Comparison of ENCODE assay signal across 10 cellular contexts in genomic region chr12:120227233-120228040, GRCh38. TPM values are rescaled to one million over a fixed set of nuclear protein-coding genes. Genes with fewer than 3 reads are reported as not detected.
DNase-seq lines count a peak whose midpoint lies in the region; ATAC-seq and TF ChIP-seq lines count a peak whose summit lies in the region.
"Had no signal": no experiment of that assay in that cellular context is flagged by ENCODE, and none has a peak within 500 bp of the region (broad histone marks: within the 10 kb centered on the region; RNA-seq: fewer than 3 reads in every experiment).

No MANE protein-coding gene starts in this region.

- peaks cover 90% of the 10 kb centered on the region for H3K79me2 ChIP-seq in GM23248 (ENCODE audit: insufficient read depth)

- H3K27me3 ChIP-seq in BLaER1 (no peaks in the 10 kb centered on the region), GM23248 (replicated peaks; ENCODE audit: insufficient read depth) (no peaks in the 10 kb centered on the region), muscle layer of colon (ENCODE audit: control insufficient read depth in 1 of 2, insufficient read depth in 2 of 2, low read length in 2 of 2) (no peaks in the 10 kb centered on the region)

- peaks cover 62% of the 10 kb centered on the region for H3F3A ChIP-seq in GM23248 (ENCODE audit: insufficient read depth)

- H3K9me3 Mint-ChIP-seq in brain: no peaks in the 10 kb centered on the region
- H3K9me3 Mint-ChIP-seq: activated naive CD8-positive, alpha-beta T cell treated with anti-CD3 and anti-CD28 coated beads, Interleukin-2, amount 50 U/mL, for 24 hours had no signal

- H3K27me3 Mint-ChIP-seq in brain: no peaks in the 10 kb centered on the region
- H3K27me3 Mint-ChIP-seq: activated naive CD8-positive, alpha-beta T cell treated with anti-CD3 and anti-CD28 coated beads, Interleukin-2, amount 50 U/mL, for 24 hours had no signal

- no peaks in the 10 kb centered on the region for H3K9me3 ChIP-seq in BLaER1
- H3K9me3 ChIP-seq in GM23248 (ENCODE audit: low read depth): no peaks in the 10 kb centered on the region
- H3K9me3 ChIP-seq in muscle layer of colon (ENCODE audit: low read length): no peaks in the 10 kb centered on the region

- no peak for ATAC-seq in GM18870 (IDR thresholded peaks at IDR 0.05; ENCODE audit: unreplicated experiment)
- ATAC-seq in GM19463 (IDR thresholded peaks at IDR 0.05; ENCODE audit: unreplicated experiment): no peak

- no peak for TF ChIP-seq CTCF in brain (conservative IDR thresholded peaks at IDR 0.05)

- DNase-seq in GM23248 (no peak), nucleus accumbens (lab: John Stamatoyannopoulos, UW) (no peak), islet precursor cell (no peak)

- H3K27ac Mint-ChIP-seq in brain: peak overlapping the region in 4 of 5 experiments; percentile 68 to 99 (median 94)

- peaks cover 12% of the 10 kb centered on the region for H3K36me3 Mint-ChIP-seq in brain

- H3K4me1 ChIP-seq in BLaER1 (peaks cover 79% of the 10 kb centered on the region), GM23248 (ENCODE audit: insufficient read depth) (peaks cover 55% of the 10 kb centered on the region), muscle layer of colon (ENCODE audit: insufficient read depth, low read length) (peaks cover 74% of the 10 kb centered on the region)

- in situ Hi-C loops in GM23248 (cut with MboI): loop anchor here (10.0 kb wide), 1 partner anchor 47 kb away; no protein-coding TSS in a partner anchor

- H3K9me2 ChIP-seq in GM23248 (ENCODE audit: insufficient read depth): no peaks in the 10 kb centered on the region

- WGBS in GM23248 (ENCODE audit: low coverage in 1 of 2, low lambda C conversion rate in 2 of 2, missing lambda C conversion rate in 2 of 2), 2 experiments: 67 to 71% methylated on average over 8 of the region's 8 CpGs

- H3K36me3 ChIP-seq in BLaER1 (peaks cover 13% of the 10 kb centered on the region), GM23248 (ENCODE audit: low read depth) (peaks cover 3% of the 10 kb centered on the region; the same call in 1 of the 2 replicates), muscle layer of colon (ENCODE audit: insufficient read depth, low read length) (peaks cover 21% of the 10 kb centered on the region)

- no peak overlapping the region for H3K4me3 ChIP-seq in BLaER1
- no peak overlapping the region for H3K4me3 ChIP-seq in GM23248
- H3K4me3 ChIP-seq in muscle layer of colon (ENCODE audit: low read depth in 1 of 2, low read length in 2 of 2): peak overlapping the region in 1 of 2 donors; percentile 17
- H3K4me3 ChIP-seq: GM12878 had no signal

- H3K4me1 Mint-ChIP-seq in brain: peaks cover 71% of the 10 kb centered on the region

- H4K20me1 ChIP-seq in BLaER1 (peaks cover 4% of the 10 kb centered on the region; the same call in 1 of the 2 replicates), GM23248 (ENCODE audit: insufficient read depth) (no peaks in the 10 kb centered on the region)

- no peak overlapping the region for H2AFZ ChIP-seq in GM23248

- H3K4me2 ChIP-seq in BLaER1: no peak overlapping the region
- peak overlapping the region; percentile 38 for H3K4me2 ChIP-seq in GM23248 (ENCODE audit: unreplicated experiment)

- no peak overlapping the region for H3K9ac ChIP-seq in BLaER1
- peak overlapping the region; percentile 39 for H3K9ac ChIP-seq in GM23248
- H3K9ac ChIP-seq in muscle layer of colon (ENCODE audit: low read length): no peak overlapping the region

- 0 out of 2 replicates have a peak overlapping the region, but pooled peaks have one; percentile 10 for H3K27ac ChIP-seq in BLaER1
- H3K27ac ChIP-seq in GM23248: peak overlapping the region; percentile 98
- H3K27ac ChIP-seq in muscle layer of colon (ENCODE audit: low read depth, low read length): peak overlapping the region; percentile 95

- H3K4me3 Mint-ChIP-seq in brain: peak overlapping the region in 2 of 5 experiments; percentile 9 to 11
- H3K4me3 Mint-ChIP-seq: activated naive CD8-positive, alpha-beta T cell treated with anti-CD3 and anti-CD28 coated beads, Interleukin-2, amount 50 U/mL, for 24 hours had no signal

RNA-seq across cellular contexts. Expression of gene RPLP0, which starts 26.5 kb away (rescaled TPM):
- 4,120 and 4,786 TPM in 2 replicates for total RNA-seq in GM23248 (2014; rRNA removed; shearing (Covaris generic))
- 1,272 and 1,276 TPM in 2 replicates for polyA plus RNA-seq in GM23248 (2016; fragmentation: Nextera tagmentation; extraction: Ambion mirVana)
- 2,030 TPM for polyA plus RNA-seq in brain (ENCODE audit: insufficient read depth, low read depth, low replicate concordance)

RNA-seq across cellular contexts. Expression of gene GCN1, which starts 32.9 kb away (rescaled TPM):
- total RNA-seq in GM23248 (2014; rRNA removed; shearing (Covaris generic)): 74.8 and 79.7 TPM in 2 replicates
- polyA plus RNA-seq in GM23248 (2016; fragmentation: Nextera tagmentation; extraction: Ambion mirVana) (24.2 and 24.5 TPM in 2 replicates), brain (ENCODE audit: insufficient read depth, low read depth, low replicate concordance) (28.1 TPM)

RNA-seq across cellular contexts. Expression of gene PXN, which starts 38.1 kb away (rescaled TPM):
- 63.7 and 87.2 TPM in 2 replicates for total RNA-seq in GM23248 (2014; rRNA removed; shearing (Covaris generic))
- polyA plus RNA-seq in GM23248 (2016; fragmentation: Nextera tagmentation; extraction: Ambion mirVana) (134 and 135 TPM in 2 replicates), brain (ENCODE audit: insufficient read depth, low read depth, low replicate concordance) (60.2 TPM)

Comparison
In these comparisons a context has a peak if more than half of its experiments do, and no peak if none do; other contexts are left out.
1. H3K27ac ChIP-seq: peak in every context shown above with its lines; median percentile 98 in GM23248; 95 in muscle layer of colon; 10 in BLaER1.